In the genomic region with DNA sequence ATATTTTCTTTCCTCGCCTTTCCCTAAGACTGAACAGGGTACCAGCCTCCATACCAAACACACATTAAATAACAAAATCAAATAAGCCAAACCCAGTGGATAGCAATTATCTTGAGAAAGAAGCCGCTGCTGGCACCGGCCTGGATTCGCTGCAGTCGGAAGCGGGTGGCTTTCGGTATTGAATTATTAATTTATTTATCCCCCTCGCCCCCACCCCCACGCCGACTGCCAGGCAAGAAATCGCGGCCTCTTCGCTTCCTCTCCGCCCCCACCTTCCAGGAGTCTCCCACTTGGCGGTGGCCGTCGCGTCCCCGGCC, we compare ENCODE assay signal across 8 cellular contexts. TPM values are rescaled to one million over a fixed set of nuclear protein-coding genes. Genes with fewer than 3 reads are reported as not detected.
DNase-seq lines count a peak whose midpoint lies in the region; ATAC-seq and TF ChIP-seq lines count a peak whose summit lies in the region.

No MANE protein-coding gene starts in this region.

- peak; percentile 34 for ATAC-seq in HG03354 (IDR thresholded peaks at IDR 0.05; ENCODE audit: poor library complexity, severe bottlenecking, unreplicated experiment)
- no peak for ATAC-seq in GM18861 (IDR thresholded peaks at IDR 0.05; ENCODE audit: unreplicated experiment)
- no peak for ATAC-seq in HG03442 (IDR thresholded peaks at IDR 0.05; ENCODE audit: unreplicated experiment)

- TF ChIP-seq CTCF in BE2C (IDR thresholded peaks at IDR 0.05; ENCODE audit: low read depth, low read length) (no peak), choroid plexus epithelial cell (conservative IDR thresholded peaks at IDR 0.05; ENCODE audit: low read depth, low read length) (no peak), nephron progenitor cell (IDR thresholded peaks at IDR 0.05) (no peak)

- H3K27ac Mint-ChIP-seq in nephron progenitor cell: no peak overlapping the region

- H3K27me3 Mint-ChIP-seq in nephron progenitor cell (ENCODE audit: low read depth, poor library complexity): peaks cover 33% of the 10 kb centered on the region

- no peaks in the 10 kb centered on the region; the same call in none of the 2 replicates for H3K4me1 ChIP-seq in BE2C

- peak overlapping the region; percentile 79 for H3K4me3 ChIP-seq in BE2C (ENCODE audit: low read depth, low read length)
- H3K4me3 ChIP-seq in choroid plexus epithelial cell (ENCODE audit: low read depth, low read length): peak overlapping the region; percentile 66

- H3K4me1 Mint-ChIP-seq in nephron progenitor cell: peaks cover 21% of the 10 kb centered on the region

- no peaks in the 10 kb centered on the region for H3K27me3 ChIP-seq in BE2C

- H3K36me3 Mint-ChIP-seq in nephron progenitor cell (ENCODE audit: low read depth): no peaks in the 10 kb centered on the region

- no peaks in the 10 kb centered on the region for H3K9me3 Mint-ChIP-seq in nephron progenitor cell

- DNase-seq in BE2C (no peak), choroid plexus epithelial cell (ENCODE audit: low read depth) (peak; percentile 19), nephron progenitor cell (no peak), HUDEP-2 (lab: John Stamatoyannopoulos, UW; ENCODE audit: unreplicated experiment in 76 of 76) (no peak), GM19240 (ENCODE audit: insufficient read length, low spot score) (no peak)

- no peaks in the 10 kb centered on the region for H3K36me3 ChIP-seq in BE2C

- no peaks in the 10 kb centered on the region for H3K9me3 ChIP-seq in BE2C

- H3K4me3 Mint-ChIP-seq in nephron progenitor cell: peak overlapping the region; percentile 94

RNA-seq across cellular contexts. Expression of a gene that starts 0.4 kb away (rescaled TPM):
- polyA plus RNA-seq in BE2C (2012; ENCODE audit: insufficient read depth, insufficient read length, low read depth): 16.7 TPM
